9 cellular contexts compared by ENCODE assay signal in the genomic region with DNA sequence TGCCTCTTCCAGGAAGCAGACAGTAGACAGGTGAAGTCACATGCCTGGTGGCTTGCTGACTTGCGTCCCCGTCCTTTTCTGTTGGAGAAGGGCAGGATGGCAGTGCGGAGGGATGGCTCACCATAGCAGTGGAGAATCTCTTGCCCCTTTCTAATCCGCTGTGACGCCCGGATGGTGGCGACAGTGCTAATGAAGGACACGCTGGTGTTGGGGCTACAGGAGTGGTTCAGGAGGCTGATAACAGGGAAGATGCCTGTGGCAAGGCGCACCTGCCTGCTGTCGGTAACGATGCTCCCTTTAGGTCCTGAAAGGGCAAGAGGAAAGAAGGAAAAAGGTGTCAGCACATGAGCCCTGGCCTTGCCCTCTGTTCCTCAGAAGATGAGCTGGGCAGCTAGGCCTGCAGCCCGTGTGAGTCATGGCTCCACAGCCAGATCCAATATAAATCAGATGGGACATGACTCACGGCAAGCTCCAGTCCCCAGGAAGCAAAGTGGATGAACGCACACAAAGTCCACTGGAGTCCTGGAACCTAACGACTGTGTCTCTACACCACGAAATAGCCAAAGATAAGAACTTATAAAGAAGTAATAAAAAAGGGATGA. TPM values are rescaled to one million over a fixed set of nuclear protein-coding genes. Genes with fewer than 3 reads are reported as not detected.
DNase-seq lines count a peak whose midpoint lies in the region.
"Had no signal": no experiment of that assay in that cellular context is flagged by ENCODE, and none has a peak within 500 bp of the region (broad histone marks: within the 10 kb centered on the region; RNA-seq: fewer than 3 reads in every experiment).

No MANE protein-coding gene starts in this region.

- H3K27ac ChIP-seq in skin epidermis: peak overlapping the region in 18 of 21 experiments; percentile 13 to 80 (median 70)

- H3K4me3 ChIP-seq in skin epidermis: no peak overlapping the region

- peak; percentile 89 for DNase-seq in GM04504 (ENCODE audit: low read depth)
- DNase-seq in astrocyte of the hippocampus (ENCODE audit: low read depth, low spot score): peak; percentile 93
- peak; percentile 97 for DNase-seq in hepatic stellate cell (ENCODE audit: low spot score)
- DNase-seq in activated CD4-positive, alpha-beta T cell treated with anti-CD3 and anti-CD28 coated beads for 1 hour: no peak
- DNase-seq in SK-N-DZ (ENCODE audit: low spot score): no peak
- no peak for DNase-seq in COLO668 (lab: John Stamatoyannopoulos, UW; ENCODE audit: unreplicated experiment)
- DNase-seq in activated CD4-positive, alpha-beta T cell treated with anti-CD3 and anti-CD28 coated beads for 4 hours: no peak
- DNase-seq: T-helper 17 cell had no signal

RNA-seq across cellular contexts. Expression of gene SERPINF1, which starts 25.5 kb away (rescaled TPM):
- polyA plus RNA-seq in SK-N-DZ (2014; cell fraction: cytosol; rRNA removed): 458 and 511 TPM in 2 replicates
- polyA plus RNA-seq in SK-N-DZ (2014; cell fraction: nucleus; rRNA removed): 288 and 352 TPM in 2 replicates

RNA-seq across cellular contexts. Expression of gene SMYD4, which starts 42.3 kb away (rescaled TPM):
- polyA plus RNA-seq in SK-N-DZ (2014; cell fraction: cytosol; rRNA removed): 18.8 and 23.3 TPM in 2 replicates
- 18.7 and 33.4 TPM in 2 replicates for polyA plus RNA-seq in SK-N-DZ (2014; cell fraction: nucleus; rRNA removed)

RNA-seq across cellular contexts. Expression of gene RPA1, which starts 42.4 kb away (rescaled TPM):
- polyA plus RNA-seq in SK-N-DZ (2014; cell fraction: cytosol; rRNA removed): 20.6 and 27.8 TPM in 2 replicates
- polyA plus RNA-seq in SK-N-DZ (2014; cell fraction: nucleus; rRNA removed): 24.8 and 38.3 TPM in 2 replicates

RNA-seq across cellular contexts. Expression of gene SERPINF2, which starts 44.7 kb away (rescaled TPM):
- polyA plus RNA-seq in SK-N-DZ (2014; cell fraction: cytosol; rRNA removed): 0.32 and 0.53 TPM in 2 replicates
- polyA plus RNA-seq in SK-N-DZ (2014; cell fraction: nucleus; rRNA removed): 0.65 and 1.1 TPM in 2 replicates

Comparison
In these comparisons a context has a peak if more than half of its experiments do, and no peak if none do; other contexts are left out.
1. DNase-seq: peak in GM04504 (single experiment), astrocyte of the hippocampus (single experiment) and hepatic stellate cell (single experiment); none in activated CD4-positive, alpha-beta T cell treated with anti-CD3 and anti-CD28 coated beads for 1 hour (single experiment), SK-N-DZ (single experiment), COLO668 (single experiment) and activated CD4-positive, alpha-beta T cell treated with anti-CD3 and anti-CD28 coated beads for 4 hours (0 of 2).